6 cellular contexts compared by ENCODE assay signal in the genomic region with DNA sequence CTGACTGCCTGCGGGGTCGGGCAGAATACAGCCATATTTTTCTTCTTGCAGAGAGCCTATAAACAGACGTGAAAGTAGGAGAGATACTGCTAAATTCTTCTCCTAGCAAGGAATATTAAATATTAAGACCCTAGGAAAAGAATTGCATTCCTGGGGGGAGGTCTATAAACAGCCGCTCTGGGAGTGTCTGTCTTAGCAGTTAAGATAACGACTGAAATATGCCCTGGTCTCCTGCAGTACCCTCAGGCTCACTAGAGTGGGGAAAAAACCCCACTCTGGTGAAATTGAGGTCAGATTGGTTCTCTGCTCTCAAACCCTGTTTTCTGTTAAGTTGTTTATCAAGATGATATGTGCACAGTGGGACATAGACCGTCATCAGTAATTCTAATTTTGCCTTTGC.
DNase-seq lines count a peak whose midpoint lies in the region; TF ChIP-seq lines count a peak whose summit lies in the region.
"Not testable (repeated sequence)": the region's sequence is repeated elsewhere in the genome, so short reads cannot be mapped to it uniquely, and the experiment has no call there.

No MANE protein-coding gene starts in this region.

- H3K27ac ChIP-seq in HEK293 (ENCODE audit: extremely low read depth, low read depth, low read length), result not testable (repeated sequence)

- not testable (repeated sequence) for TF ChIP-seq CTCF in HEK293 (tag by site-specific recombination; IDR thresholded peaks at IDR 0.05); choroid plexus epithelial cell (conservative IDR thresholded peaks at IDR 0.05; ENCODE audit: low read depth, low read length); glutamatergic neuron (IDR thresholded peaks at IDR 0.05; ENCODE audit: partially characterized antibody, unreplicated experiment)

- CTCF ChIA-PET in HEK293 (lab: Yijun Ruan, JAX), result not testable (repeated sequence)

- H3K9me3 ChIP-seq in HEK293 (ENCODE audit: control insufficient read depth, insufficient read depth, low read depth, low read length), result not testable (repeated sequence)

- not testable (repeated sequence) for H3K36me3 ChIP-seq in HEK293 (ENCODE audit: control insufficient read depth in 2 of 2, insufficient read depth in 1 of 2, low read length in 2 of 2)

- DNase-seq in DMS53 (lab: John Stamatoyannopoulos, UW) (peak; percentile 25), NCI-H748 (lab: John Stamatoyannopoulos, UW; ENCODE audit: unreplicated experiment) (peak; percentile 5), OCI-M1 (lab: John Stamatoyannopoulos, UW) (peak; percentile 38), choroid plexus epithelial cell (ENCODE audit: low read depth) (peak; percentile 1), glutamatergic neuron (peak; percentile 9)

- not testable (repeated sequence) for H3K4me3 ChIP-seq in HEK293 (ENCODE audit: low read depth, low read length); choroid plexus epithelial cell (ENCODE audit: low read depth, low read length)

- not testable (repeated sequence) for H3K4me1 ChIP-seq in HEK293 (ENCODE audit: control insufficient read depth, insufficient read depth, low read length)

- POLR2A ChIA-PET in HEK293 (lab: Yijun Ruan, JAX), result not testable (repeated sequence)

- H3K36me3 Mint-ChIP-seq in glutamatergic neuron (ENCODE audit: unreplicated experiment), result peaks cover 11% of the 10 kb centered on the region

- not testable (repeated sequence) for H3K9me3 Mint-ChIP-seq in glutamatergic neuron (ENCODE audit: unreplicated experiment)

- not testable (repeated sequence) for H3K27me3 Mint-ChIP-seq in glutamatergic neuron (ENCODE audit: unreplicated experiment)

- H3K27ac Mint-ChIP-seq in glutamatergic neuron (ENCODE audit: unreplicated experiment), result not testable (repeated sequence)

- H3K4me3 Mint-ChIP-seq in glutamatergic neuron (ENCODE audit: unreplicated experiment), result not testable (repeated sequence)

- not testable (repeated sequence) for H3K4me1 Mint-ChIP-seq in glutamatergic neuron (ENCODE audit: low read depth, unreplicated experiment)

TF ChIP-seq in HEK293, 187 proteins besides CTCF, POLR2A, EP300 and RAD21:
- peak; percentile 58 for TF ChIP-seq SETDB1 (IDR thresholded peaks at IDR 0.05; ENCODE audit: insufficient read length, low read length)
